Comparison of ENCODE assay signal across 23 cellular contexts in genomic region chr3:31714512-31714894, GRCh38.
"Had no signal": no experiment of that assay in that cellular context is flagged by ENCODE, and none has a peak within 500 bp of the region (broad histone marks: within the 10 kb centered on the region; RNA-seq: fewer than 3 reads in every experiment).

No MANE protein-coding gene starts in this region.

- H3K4me3 ChIP-seq: adrenal gland, breast epithelium had no signal

- H3K27me3 ChIP-seq: adrenal gland, breast epithelium had no signal

- DNase-seq: activated CD4-positive, alpha-beta T cell treated with anti-CD3 and anti-CD28 coated beads for 4 hours; activated CD8-positive, alpha-beta memory T cell treated with anti-CD3 and anti-CD28 coated beads, Interleukin-2, amount 50 U/mL, for 4 hours; activated CD8-positive, alpha-beta T cell treated with anti-CD3 and anti-CD28 coated beads for 36 hours; activated gamma-delta T cell treated with Interleukin-2 at 50 U/mL for 16 hours; activated naive CD4-positive, alpha-beta T cell treated with anti-CD3 and anti-CD28 coated beads, Interleukin-2, amount 50 U/mL, for 16 hours; activated naive CD8-positive, alpha-beta T cell treated with anti-CD3 and anti-CD28 coated beads, Interleukin-2, amount 10 ng/mL, durations not matched to agents 7 days and 5 days; activated T-cell treated with anti-CD3 and anti-CD28 coated beads, Interleukin-2, amount 50 U/mL, for 72 hours; adrenal gland; anterior cingulate cortex; caudate nucleus; MM.1S; NCI-H1105; NCI-H1436; NCI-H187; NCI-H2081; NCI-H524; PC-3; SHP77 treated with DMSO at 0.1 percent for 48 hours; T-cell had no signal

- H3K4me3 Mint-ChIP-seq: activated CD8-positive, alpha-beta T cell treated with anti-CD3 and anti-CD28 coated beads for 36 hours; activated naive CD8-positive, alpha-beta T cell treated with anti-CD3 and anti-CD28 coated beads, Interleukin-2, amount 10 ng/mL, durations not matched to agents 7 days and 5 days; activated T-cell treated with anti-CD3 and anti-CD28 coated beads, Interleukin-2, amount 50 U/mL, for 72 hours; T-cell had no signal

- H3K36me3 ChIP-seq: adrenal gland, breast epithelium had no signal

- H3K4me1 ChIP-seq: adrenal gland, breast epithelium had no signal

- H3K9me3 ChIP-seq: adrenal gland, breast epithelium had no signal

- H3K4me1 Mint-ChIP-seq: activated naive CD8-positive, alpha-beta T cell treated with anti-CD3 and anti-CD28 coated beads, Interleukin-2, amount 10 ng/mL, durations not matched to agents 7 days and 5 days; T-cell had no signal

- H3K36me3 Mint-ChIP-seq: T-cell had no signal

- H3K27ac ChIP-seq: adrenal gland, breast epithelium, VCaP had no signal

- ATAC-seq: activated CD4-positive, CD25-positive, alpha-beta regulatory T cell treated with anti-CD3 and anti-CD28 coated beads, Interleukin-2, amount 50 U/mL, for 24 hours; activated CD8-positive, alpha-beta T cell treated with anti-CD3 and anti-CD28 coated beads for 36 hours; activated T-cell treated with anti-CD3 and anti-CD28 coated beads, Interleukin-2, amount 50 U/mL, for 72 hours; PC-3; T-cell had no signal

- H3K9me3 Mint-ChIP-seq: activated CD8-positive, alpha-beta T cell treated with anti-CD3 and anti-CD28 coated beads for 36 hours; activated T-cell treated with anti-CD3 and anti-CD28 coated beads, Interleukin-2, amount 50 U/mL, for 72 hours; activated T-helper 2 cell treated with anti-CD3 and anti-CD28 coated beads, Interferon-gamma antibody, Interleukin-2, Interleukin-4, amounts not matched to agents 10 μg/mL and 5 μg/mL and 100 μg/mL, durations not matched to agents 14 hours and 24 hours and 36 hours; T-cell had no signal

- H3K27ac Mint-ChIP-seq: activated CD8-positive, alpha-beta T cell treated with anti-CD3 and anti-CD28 coated beads for 36 hours; activated naive CD8-positive, alpha-beta T cell treated with anti-CD3 and anti-CD28 coated beads, Interleukin-2, amount 10 ng/mL, durations not matched to agents 7 days and 5 days; activated T-cell treated with anti-CD3 and anti-CD28 coated beads, Interleukin-2, amount 50 U/mL, for 72 hours; activated T-helper 2 cell treated with anti-CD3 and anti-CD28 coated beads, Interferon-gamma antibody, Interleukin-2, Interleukin-4, amounts not matched to agents 10 μg/mL and 5 μg/mL and 100 μg/mL, durations not matched to agents 14 hours and 24 hours and 36 hours; T-cell had no signal
